Comparison of ENCODE assay signal across 9 cellular contexts in the genomic region with DNA sequence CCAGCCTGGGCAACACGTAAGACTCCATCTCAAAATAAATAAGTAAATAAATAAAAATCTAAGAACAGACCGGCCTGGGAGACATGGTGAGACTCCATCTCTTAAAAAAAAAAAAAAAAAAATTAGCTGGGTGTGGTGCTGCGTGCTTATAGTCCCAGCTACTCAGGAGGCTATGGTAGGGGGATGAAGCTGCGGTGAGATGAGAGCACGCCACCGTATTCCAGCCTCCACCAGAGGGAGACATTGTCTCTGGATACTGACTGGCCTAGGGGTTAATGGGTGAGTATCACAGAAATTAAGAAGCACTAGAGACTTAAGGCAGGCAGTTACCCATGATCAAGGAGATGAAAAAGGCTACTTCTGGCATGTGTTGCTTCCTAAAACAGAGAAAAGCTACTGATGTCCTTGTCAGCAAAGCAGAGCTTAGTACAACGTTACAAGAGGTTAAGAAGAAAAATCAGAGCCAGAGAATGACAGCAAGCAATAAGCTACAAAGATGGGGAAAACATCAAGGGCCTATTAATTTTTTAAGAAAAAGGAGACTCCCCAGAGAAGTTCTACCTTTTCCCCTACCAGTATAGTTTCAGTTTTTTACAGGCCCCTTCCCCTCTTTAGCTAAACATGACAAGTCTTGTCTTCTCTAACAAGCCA. TPM values are rescaled to one million over a fixed set of nuclear protein-coding genes. Genes with fewer than 3 reads are reported as not detected.
DNase-seq lines count a peak whose midpoint lies in the region; ATAC-seq and TF ChIP-seq lines count a peak whose summit lies in the region.
"Had no signal": no experiment of that assay in that cellular context is flagged by ENCODE, and none has a peak within 500 bp of the region (broad histone marks: within the 10 kb centered on the region; RNA-seq: fewer than 3 reads in every experiment).

No MANE protein-coding gene starts in this region.

- H3K9me3 ChIP-seq in Peyer's patch (no peaks in the 10 kb centered on the region), neutrophil (no peaks in the 10 kb centered on the region), tibial nerve (no peaks in the 10 kb centered on the region)

- WGBS in tibial nerve, 2 donors = 42 to 44% methylated on average over 7 of the region's 7 CpGs

- H3K27ac ChIP-seq in KMS-11 (no peak overlapping the region), Peyer's patch (no peak overlapping the region), neutrophil (no peak overlapping the region), tibial nerve (no peak overlapping the region)

- H3K4me2 ChIP-seq in KMS-11 = no peak overlapping the region

- peaks cover 49% of the 10 kb centered on the region for H4K20me1 ChIP-seq in KMS-11 (ENCODE audit: insufficient read depth)

- in situ Hi-C loops in ACHN (cut with HindIII; ENCODE audit: low pct_ligation_motif_present, low pct_unique_long_range_greater_than_20kb, low sequenced_read_pairs) = no loop called here

- H3K27me3 ChIP-seq in KMS-11 (ENCODE audit: insufficient read depth, low read depth) (no peaks in the 10 kb centered on the region), Peyer's patch (no peaks in the 10 kb centered on the region), neutrophil (no peaks in the 10 kb centered on the region), tibial nerve (no peaks in the 10 kb centered on the region)

- TF ChIP-seq CTCF in KMS-11 (conservative IDR thresholded peaks at IDR 0.05; ENCODE audit: low read depth, low read length) (peak; percentile 88), Peyer's patch (IDR thresholded peaks at IDR 0.05) (peak; percentile 52 to 88 (median 78)), fibroblast of villous mesenchyme (IDR thresholded peaks at IDR 0.05; ENCODE audit: insufficient read depth, low read depth, low read length) (peak; percentile 89), neutrophil (IDR thresholded peaks at IDR 0.05) (peak; percentile 42), tibial nerve (IDR thresholded peaks at IDR 0.05) (peak; percentile 53 to 80 (median 65))

- no peak for TF ChIP-seq POLR2A in Peyer's patch (IDR thresholded peaks at IDR 0.05)
- no peak for TF ChIP-seq POLR2A in tibial nerve (IDR thresholded peaks at IDR 0.05)

- H3K36me3 ChIP-seq in KMS-11 (ENCODE audit: insufficient read depth) = peaks cover 45% of the 10 kb centered on the region; the same call in 1 of the 2 replicates
- peaks cover 0 to 86% (median 3%) of the 10 kb centered on the region in 3 donors for H3K36me3 ChIP-seq in Peyer's patch
- peaks cover 18% of the 10 kb centered on the region for H3K36me3 ChIP-seq in neutrophil
- peaks cover 0 to 70% (median 20%) of the 10 kb centered on the region in 3 donors for H3K36me3 ChIP-seq in tibial nerve

- peak; percentile 49 for DNase-seq in ACHN
- peak; percentile 53 to 86 (median 66) for DNase-seq in Peyer's patch
- peak; percentile 32 to 39 for DNase-seq in activated T-helper 1 cell treated with anti-CD3 and anti-CD28 coated beads, Interleukin-2, amount 50 U/mL, for 16 hours (ENCODE audit: low read depth in 1 of 2, low spot score in 1 of 2)
- DNase-seq in fibroblast of villous mesenchyme (ENCODE audit: low read depth) = peak; percentile 69
- DNase-seq in tibial nerve (ENCODE audit: low spot score in 2 of 2) = peak in 1 of 2 donors; percentile 77

- TF ChIP-seq EP300 in tibial nerve (IDR thresholded peaks at IDR 0.05) = no peak

- H3K9ac ChIP-seq in KMS-11 = no peak overlapping the region

- ATAC-seq in GM18867 (IDR thresholded peaks at IDR 0.05; ENCODE audit: unreplicated experiment) = peak; percentile 64

- H3K79me2 ChIP-seq in KMS-11 (ENCODE audit: insufficient read depth, low read depth) = peaks cover 80% of the 10 kb centered on the region

- no peak overlapping the region for H2AFZ ChIP-seq in KMS-11 (ENCODE audit: low read depth)

- H3K4me1 ChIP-seq in KMS-11 (ENCODE audit: low read depth, poor library complexity, severe bottlenecking) = peaks cover 49% of the 10 kb centered on the region
- peaks cover 0 to 8% (median 0%) of the 10 kb centered on the region in 4 donors for H3K4me1 ChIP-seq in Peyer's patch
- no peaks in the 10 kb centered on the region for H3K4me1 ChIP-seq in neutrophil (ENCODE audit: control insufficient read depth in 1 of 2, insufficient read depth in 1 of 2, low read depth in 1 of 2, low read length in 1 of 2)
- no peaks in the 10 kb centered on the region for H3K4me1 ChIP-seq in tibial nerve

- H3K4me3 ChIP-seq in KMS-11 (IDR thresholded peaks at IDR 0.05; ENCODE audit: insufficient read depth, low read depth, low read length) (no peak overlapping the region), Peyer's patch (no peak overlapping the region), fibroblast of villous mesenchyme (ENCODE audit: low read depth, low read length) (no peak overlapping the region), neutrophil (ENCODE audit: low read depth in 1 of 2, low read length in 1 of 2) (no peak overlapping the region), tibial nerve (no peak overlapping the region)
- H3K4me3 ChIP-seq: skin epidermis had no signal

RNA-seq across cellular contexts. Expression of a gene that starts 8.6 kb away (rescaled TPM):
- 100 to 1,000 TPM; 102 to 200 (median 126) TPM for total RNA-seq in Peyer's patch
- total RNA-seq in fibroblast of villous mesenchyme = 71.8 and 150 TPM in 2 replicates
- 10 to 100 TPM; 36.7 to 86.7 (median 43.5) TPM for total RNA-seq in tibial nerve
